9 cellular contexts compared by ENCODE assay signal in genomic region chr17:74749262-74750038, GRCh38. TPM values are rescaled to one million over a fixed set of nuclear protein-coding genes. Genes with fewer than 3 reads are reported as not detected.
A peak's percentile ranks its signal among the peaks of the same experiment; 100 is the strongest.
DNase-seq lines count a peak whose midpoint lies in the region; ATAC-seq and TF ChIP-seq lines count a peak whose summit lies in the region.
"Had no signal": no experiment of that assay in that cellular context is flagged by ENCODE, and none has a peak within 500 bp of the region (broad histone marks: within the 10 kb centered on the region; RNA-seq: fewer than 3 reads in every experiment).

No MANE protein-coding gene starts in this region.

- no peaks in the 10 kb centered on the region; the same call in 1 of the 2 replicates for H4K20me1 ChIP-seq in SU-DHL-6 (ENCODE audit: low read depth, low read length)

- peaks cover 43% of the 10 kb centered on the region for H3K4me1 ChIP-seq in mesodermal cell (ENCODE audit: control insufficient read depth, insufficient read depth, low read length, poor library complexity, severe bottlenecking)
- H3K4me1 ChIP-seq in tibial artery: peaks cover 0 to 43% (median 36%) of the 10 kb centered on the region in 4 donors

- H3K9ac ChIP-seq in SU-DHL-6 (ENCODE audit: low read length): peak overlapping the region; percentile 92

- H3K27ac ChIP-seq in SU-DHL-6 (ENCODE audit: low read depth, low read length) (peak overlapping the region; percentile 57; the same call in 1 of the 2 replicates), mesodermal cell (ENCODE audit: low read depth, low read length, severe bottlenecking) (no peak overlapping the region), tibial artery (peak overlapping the region; percentile 80 to 89)

- H3K4me3 Mint-ChIP-seq in chondrocyte (ENCODE audit: unreplicated experiment): peak overlapping the region; percentile 88

- ATAC-seq in HG02885 (IDR thresholded peaks at IDR 0.05; ENCODE audit: poor library complexity, unreplicated experiment): peak; percentile 4

- TF ChIP-seq CTCF in SU-DHL-6 (IDR thresholded peaks at IDR 0.05; ENCODE audit: insufficient read depth, low read length, poor library complexity, severe bottlenecking) (no peak), chondrocyte (IDR thresholded peaks at IDR 0.05) (peak; percentile 17), tibial artery (IDR thresholded peaks at IDR 0.05) (no peak)

- peak overlapping the region; percentile 76 for H3K4me3 ChIP-seq in GM08714 (ENCODE audit: low read length)
- H3K4me3 ChIP-seq in SU-DHL-6 (ENCODE audit: insufficient read depth, low read length, poor library complexity, severe bottlenecking): peak overlapping the region; percentile 85
- peak overlapping the region; percentile 92 for H3K4me3 ChIP-seq in mesodermal cell (ENCODE audit: extremely low read depth, insufficient read depth, low read length, poor library complexity, severe bottlenecking)
- peak overlapping the region; percentile 95 to 98 for H3K4me3 ChIP-seq in tibial artery

- H3K79me2 ChIP-seq in SU-DHL-6 (ENCODE audit: insufficient read depth, low read length): peaks cover 41% of the 10 kb centered on the region

- H3K9me3 Mint-ChIP-seq in chondrocyte (ENCODE audit: low read depth): no peaks in the 10 kb centered on the region

- peak overlapping the region; percentile 93 for H3K27ac Mint-ChIP-seq in chondrocyte (ENCODE audit: unreplicated experiment)

- H3K36me3 Mint-ChIP-seq in chondrocyte (ENCODE audit: low read depth): peaks cover 3% of the 10 kb centered on the region

- H3K27me3 Mint-ChIP-seq in chondrocyte (ENCODE audit: low read depth): no peaks in the 10 kb centered on the region

- peaks cover 3% of the 10 kb centered on the region; the same call in 1 of the 2 replicates for H3F3A ChIP-seq in SU-DHL-6 (ENCODE audit: insufficient read depth)

- peak overlapping the region; percentile 74 for H3K4me2 ChIP-seq in SU-DHL-6 (ENCODE audit: low read depth, low read length, poor library complexity, severe bottlenecking)

- peaks cover 53% of the 10 kb centered on the region for H3K4me1 Mint-ChIP-seq in chondrocyte (ENCODE audit: low read depth)

- H3K9me3 ChIP-seq in SU-DHL-6 (ENCODE audit: insufficient read depth, low read length) (no peaks in the 10 kb centered on the region), mesodermal cell (ENCODE audit: control insufficient read depth, low read length) (no peaks in the 10 kb centered on the region), tibial artery (no peaks in the 10 kb centered on the region)

- H3K9me2 ChIP-seq in SU-DHL-6 (replicated peaks; ENCODE audit: insufficient read depth, low read length): no peaks in the 10 kb centered on the region

- WGBS in mesodermal cell (ENCODE audit: insufficient coverage in 2 of 2), 2 experiments: 1 to 2% methylated on average over 42 to 44 of the region's 47 CpGs

- no peaks in the 10 kb centered on the region for H3K27me3 ChIP-seq in SU-DHL-6 (ENCODE audit: low read length)
- no peaks in the 10 kb centered on the region for H3K27me3 ChIP-seq in tibial artery

- H2AFZ ChIP-seq in SU-DHL-6 (ENCODE audit: low read depth, low read length, severe bottlenecking): peak overlapping the region; percentile 73

- intact Hi-C loops in tibial artery (cut with DNase I; ENCODE audit: low total_unique reads): loop anchor here (2.0 kb wide), 1 partner anchor 27 kb away; the partner anchor contains the start of gene NAT9

- H3K36me3 ChIP-seq in SU-DHL-6 (ENCODE audit: low read length) (no peaks in the 10 kb centered on the region), mesodermal cell (ENCODE audit: control insufficient read depth, insufficient read depth, low read length) (peaks cover 20% of the 10 kb centered on the region), tibial artery (no peaks in the 10 kb centered on the region)

- DNase-seq in chondrocyte (ENCODE audit: low spot score) (no peak), tibial artery (no peak), H4 (ENCODE audit: low spot score) (no peak), NCI-H446 (lab: John Stamatoyannopoulos, UW) (no peak)

RNA-seq across cellular contexts. Expression of gene NHERF1, which starts 1.0 kb away (rescaled TPM):
- total RNA-seq in chondrocyte: 98.7 to 108 TPM (median 98.7 TPM) in 3 replicates
- polyA plus RNA-seq in mesodermal cell (2013, experiment 1 of 2): 178 TPM
- polyA plus RNA-seq in mesodermal cell (2013, experiment 2 of 2): 224 TPM
- total RNA-seq in H4 (2014; rRNA removed; shearing (Covaris generic)): 28.2 and 34.0 TPM in 2 replicates

RNA-seq across cellular contexts. Expression of gene RAB37, which starts 12.4 kb away (rescaled TPM):
- total RNA-seq in chondrocyte: 0.15 TPM in 1 of 3 replicates, not detected in the others
- polyA plus RNA-seq in mesodermal cell (2013, experiment 1 of 2): 11.7 TPM
- polyA plus RNA-seq in mesodermal cell (2013, experiment 2 of 2): 16.4 TPM
- not detected in 2 replicates for total RNA-seq in H4 (2014; rRNA removed; shearing (Covaris generic))

RNA-seq across cellular contexts. Expression of gene NAT9, which starts 26.7 kb away (rescaled TPM):
- total RNA-seq in chondrocyte: 46.8 to 48.9 TPM (median 47.4 TPM) in 3 replicates
- polyA plus RNA-seq in mesodermal cell (2013, experiment 1 of 2): 35.2 TPM
- 24.6 TPM for polyA plus RNA-seq in mesodermal cell (2013, experiment 2 of 2)
- 25.3 and 35.8 TPM in 2 replicates for total RNA-seq in H4 (2014; rRNA removed; shearing (Covaris generic))

RNA-seq across cellular contexts. Expression of gene CD300LF, which starts 36.7 kb away (rescaled TPM):
- not detected in 3 replicates for total RNA-seq in chondrocyte
- polyA plus RNA-seq in mesodermal cell (2013, experiment 1 of 2): not detected
- not detected for polyA plus RNA-seq in mesodermal cell (2013, experiment 2 of 2)
- total RNA-seq in H4 (2014; rRNA removed; shearing (Covaris generic)): not detected in 2 replicates
- total RNA-seq: T-helper 1 cell treated with Interleukin-12 subunit alpha and Interleukin-12 subunit beta and Interleukin-4 antibody, amounts not matched to agents 30 ng/mL and 1 ng/mL, for 36 hours had no signal
